ENCODE assay signal across 8 cellular contexts in genomic region chr1:233613252-233614172, GRCh38. TPM values are rescaled to one million over a fixed set of nuclear protein-coding genes. Genes with fewer than 3 reads are reported as not detected.
DNase-seq lines count a peak whose midpoint lies in the region; ATAC-seq, FAIRE-seq and TF ChIP-seq lines count a peak whose summit lies in the region.

Gene KCNK1 (plus strand): TSS chr1:233614106. CDS start chr1:233614172, 66 bp downstream.

- H3K36me3 ChIP-seq in GM06990 (ENCODE audit: control insufficient read depth, insufficient read depth, low read length) (no peaks in the 10 kb centered on the region), muscle layer of duodenum (ENCODE audit: control insufficient read depth in 1 of 2, insufficient read depth in 2 of 2, low read length in 2 of 2) (no peaks in the 10 kb centered on the region), vagina (no peaks in the 10 kb centered on the region)

- intact Hi-C loops in vagina (cut with DNase I): no loop called here

- ATAC-seq in HG02763 (IDR thresholded peaks at IDR 0.05; ENCODE audit: unreplicated experiment) (peak; percentile 29), GM21737 (IDR thresholded peaks at IDR 0.05; ENCODE audit: unreplicated experiment) (no peak), HG02588 (IDR thresholded peaks at IDR 0.05; ENCODE audit: unreplicated experiment) (no peak)

- TF ChIP-seq POLR2A in vagina (IDR thresholded peaks at IDR 0.05): peak in 1 of 2 donors; percentile 37

- peaks cover 0 to 8% of the 10 kb centered on the region in 2 donors for H3K4me1 ChIP-seq in muscle layer of duodenum (ENCODE audit: control insufficient read depth in 1 of 2, insufficient read depth in 2 of 2, low read length in 2 of 2)
- peaks cover 16% of the 10 kb centered on the region for H3K4me1 ChIP-seq in vagina

- no peaks in the 10 kb centered on the region for H3K9me3 ChIP-seq in muscle layer of duodenum (ENCODE audit: control insufficient read depth in 1 of 2, low read length in 2 of 2)
- no peaks in the 10 kb centered on the region for H3K9me3 ChIP-seq in vagina

- no peak for FAIRE-seq in RCC 7860 (lab: Jason Lieb, UNC)

- H3K27ac ChIP-seq in muscle layer of duodenum (ENCODE audit: low read length) (peak within 1 kb of the TSS; percentile 74), vagina (peak within 1 kb of the TSS; percentile 87)

- H3K4me3 ChIP-seq in GM06990 (replicated peaks; ENCODE audit: low read depth, low read length) (peak within 1 kb of the TSS; percentile 71), epithelial cell of proximal tubule (ENCODE audit: low read depth, low read length) (peak within 1 kb of the TSS; percentile 65), muscle layer of duodenum (ENCODE audit: low read depth in 1 of 2, low read length in 2 of 2) (peak within 1 kb of the TSS; percentile 64 to 73), vagina (peak within 1 kb of the TSS; percentile 79 to 81)

- TF ChIP-seq CTCF in GM06990 (IDR thresholded peaks at IDR 0.05; ENCODE audit: insufficient read depth, low read length, poor library complexity, severe bottlenecking) (no peak), epithelial cell of proximal tubule (conservative IDR thresholded peaks at IDR 0.05; ENCODE audit: low read depth, low read length) (no peak), vagina (IDR thresholded peaks at IDR 0.05) (no peak)

- no peaks in the 10 kb centered on the region for H3K27me3 ChIP-seq in GM06990 (replicated peaks; ENCODE audit: control insufficient read depth, insufficient read depth, low read length)
- H3K27me3 ChIP-seq in muscle layer of duodenum (ENCODE audit: low read depth, low read length): peaks cover 9% of the 10 kb centered on the region
- no peaks in the 10 kb centered on the region for H3K27me3 ChIP-seq in vagina

- DNase-seq in GM06990 (ENCODE audit: extremely low read depth, insufficient read length): peak; percentile 32
- DNase-seq in RCC 7860 (ENCODE audit: low spot score): peak; percentile 64
- DNase-seq in epithelial cell of proximal tubule (ENCODE audit: low read depth): peak; percentile 75
- DNase-seq in vagina (ENCODE audit: extremely low spot score in 2 of 2): peak in 1 of 2 donors; percentile 92

RNA-seq across cellular contexts. Expression of gene KCNK1, which starts in this region (rescaled TPM):
- total RNA-seq in epithelial cell of proximal tubule (6.1 and 9.8 TPM in 2 replicates), vagina (11.3 TPM)
